Comparison of ENCODE assay signal across 22 cellular contexts in genomic region chr20:53691811-53692192, GRCh38.
DNase-seq lines count a peak whose midpoint lies in the region; ATAC-seq, FAIRE-seq and TF ChIP-seq lines count a peak whose summit lies in the region.
"Had no signal": no experiment of that assay in that cellular context is flagged by ENCODE, and none has a peak within 500 bp of the region (broad histone marks: within the 10 kb centered on the region; RNA-seq: fewer than 3 reads in every experiment).

No MANE protein-coding gene starts in this region.

- peaks cover 13% of the 10 kb centered on the region for H3K4me1 ChIP-seq in CD8-positive, alpha-beta memory T cell (ENCODE audit: insufficient read depth, low read length)
- H3K4me1 ChIP-seq in K562 (replicated peaks in 1 of 2; ENCODE audit: control insufficient read depth in 2 of 2, insufficient read depth in 2 of 2, low read length in 2 of 2) (peaks cover 0 to 3% of the 10 kb centered on the region in 2 experiments; a peak in 2 of 5 replicates), trophoblast cell (ENCODE audit: control insufficient read depth in 1 of 2, insufficient read depth in 2 of 2, low read length in 2 of 2) (peaks cover 11 to 13% of the 10 kb centered on the region in 2 experiments)
- H3K4me1 ChIP-seq: tibial artery had no signal

- no peaks in the 10 kb centered on the region for H3K27me3 ChIP-seq in CD8-positive, alpha-beta memory T cell (ENCODE audit: insufficient read depth, low read length, poor library complexity, severe bottlenecking)
- H3K27me3 ChIP-seq in K562 (ENCODE audit: control insufficient read depth in 2 of 2, insufficient read depth in 2 of 2, low read length in 2 of 2) (no peaks in the 10 kb centered on the region), trophoblast cell (ENCODE audit: insufficient read depth, low read length) (no peaks in the 10 kb centered on the region)
- H3K27me3 ChIP-seq: heart right ventricle, right atrium auricular region, tibial artery had no signal

- POLR2A ChIA-PET in CD8-positive, alpha-beta memory T cell (lab: Charles Lee), result interaction anchor here (0.9 kb wide), 1 partner anchor 15 kb away, joined by 4 read pairs; no protein-coding TSS in a partner anchor
- POLR2A ChIA-PET in K562 (lab: Yijun Ruan, JAX), result no interaction called here

- TF ChIP-seq RAD21 in K562 (CRISPR knock-in tag; conservative IDR thresholded peaks at IDR 0.05 in 1 of 2, IDR thresholded peaks at IDR 0.05 in 1 of 2), result no peak

- peak overlapping the region; percentile 35 for H4K8ac ChIP-seq in trophoblast cell (ENCODE audit: low read depth, low read length)

- TF ChIP-seq EP300 in K562 (IDR thresholded peaks at IDR 0.05; ENCODE audit: low read length), result no peak

- H2BK120ac ChIP-seq in trophoblast cell (ENCODE audit: insufficient read depth, low read length, poor library complexity), result peak overlapping the region; percentile 73

- peak overlapping the region; percentile 27 for H2BK12ac ChIP-seq in trophoblast cell (ENCODE audit: low read length)

- H3K36me3 Mint-ChIP-seq in CD8-positive, alpha-beta memory T cell, result no peaks in the 10 kb centered on the region
- H3K36me3 Mint-ChIP-seq in IgD-negative memory B cell, result no peaks in the 10 kb centered on the region

- H3K79me1 ChIP-seq in trophoblast cell (ENCODE audit: low read length), result peaks cover 11% of the 10 kb centered on the region

- H4K91ac ChIP-seq in trophoblast cell (ENCODE audit: low read depth, low read length), result peak overlapping the region; percentile 88

- H3K9me3 ChIP-seq in CD8-positive, alpha-beta memory T cell (ENCODE audit: low read length), result no peaks in the 10 kb centered on the region
- H3K9me3 ChIP-seq in K562 (replicated peaks; ENCODE audit: control insufficient read depth, insufficient read depth, low read depth, low read length) (no peaks in the 10 kb centered on the region), trophoblast cell (ENCODE audit: insufficient read depth, low read depth, low read length) (no peaks in the 10 kb centered on the region)
- H3K9me3 ChIP-seq: heart right ventricle, right atrium auricular region, tibial artery had no signal

- BruUV-seq in K562 (replicated peaks; lab: Mats Ljungman, UMichigan), result no TSS peak

- no peak overlapping the region for H3K27ac ChIP-seq in CD8-positive, alpha-beta memory T cell (ENCODE audit: low read depth, low read length)
- H3K27ac ChIP-seq in K562 (ENCODE audit: extremely low read depth, low read depth, low read length), result no peak overlapping the region
- peak overlapping the region; percentile 75 for H3K27ac ChIP-seq in trophoblast cell (ENCODE audit: low read depth, low read length)
- H3K27ac ChIP-seq: right atrium auricular region, tibial artery had no signal

- CTCF ChIA-PET in CD8-positive, alpha-beta memory T cell (lab: Charles Lee), result interaction anchor here (0.9 to 1.9 kb wide), 3 partner anchors 9 to 181 kb away, joined by 3 to 5 read pairs (median 3); no protein-coding TSS in a partner anchor
- CTCF ChIA-PET in K562 (lab: Yijun Ruan, JAX; ENCODE audit: low intra/inter-chr PET ratio), result no interaction called here

- H3K79me2 ChIP-seq in K562 (ENCODE audit: control insufficient read depth, insufficient read depth, low read length) (no peaks in the 10 kb centered on the region), trophoblast cell (ENCODE audit: control insufficient read depth, insufficient read depth, low read length, poor library complexity) (no peaks in the 10 kb centered on the region)

- H2AK5ac ChIP-seq in trophoblast cell (ENCODE audit: low read length), result peak overlapping the region; percentile 61

- H3K4me3 ChIP-seq in CD8-positive, alpha-beta memory T cell (ENCODE audit: low read length), result no peak overlapping the region
- H3K4me3 ChIP-seq in K562 (no peak overlapping the region), trophoblast cell (ENCODE audit: low read depth, low read length) (no peak overlapping the region)
- H3K4me3 ChIP-seq: heart right ventricle, right atrium auricular region, tibial artery had no signal

- TF ChIP-seq CTCF in K562 (IDR thresholded peaks at IDR 0.05 in 2 of 3, conservative IDR thresholded peaks at IDR 0.05 in 1 of 3; ENCODE audit: insufficient read depth in 2 of 3, low read depth in 1 of 3, low read length in 3 of 3), result no peak

- H3K14ac ChIP-seq in trophoblast cell (ENCODE audit: low read length), result no peak overlapping the region

- H3K4ac ChIP-seq in trophoblast cell (ENCODE audit: low read depth, low read length), result no peak overlapping the region

- H3K27ac Mint-ChIP-seq in CD8-positive, alpha-beta memory T cell, result peak overlapping the region in 6 of 8 donors; percentile 6 to 70 (median 36)
- peak overlapping the region in 2 of 3 donors; percentile 13 to 63 for H3K27ac Mint-ChIP-seq in IgD-negative memory B cell
- H3K27ac Mint-ChIP-seq: stimulated activated effector memory CD8-positive, alpha-beta T cell treated with anti-CD3 and anti-CD28 coated beads, Interleukin-12 subunit alpha, Interleukin-12 subunit beta, amount 100 ng/mL, for 72 hours had no signal

- no peak overlapping the region for H2BK5ac ChIP-seq in trophoblast cell (ENCODE audit: low read depth, low read length, poor library complexity)

- H2AFZ ChIP-seq in K562 (ENCODE audit: low read depth, low read length) (0 out of 2 replicates have a peak overlapping the region, but pooled peaks have one; percentile 7), trophoblast cell (ENCODE audit: insufficient read depth, low read length, poor library complexity) (no peak overlapping the region)

- H3K4me3 Mint-ChIP-seq in CD8-positive, alpha-beta memory T cell, result no peak overlapping the region
- no peak overlapping the region for H3K4me3 Mint-ChIP-seq in IgD-negative memory B cell
- H3K4me3 Mint-ChIP-seq: endodermal cell; stimulated activated effector memory CD8-positive, alpha-beta T cell treated with anti-CD3 and anti-CD28 coated beads, Interleukin-12 subunit alpha, Interleukin-12 subunit beta, amount 100 ng/mL, for 72 hours had no signal

- in situ Hi-C loops in K562 (cut with MboI), result no loop called here

- H3K23ac ChIP-seq in trophoblast cell (ENCODE audit: low read length), result no peak overlapping the region

- H3K4me1 Mint-ChIP-seq in CD8-positive, alpha-beta memory T cell, result peaks cover 24 to 34% (median 26%) of the 10 kb centered on the region in 3 donors
- H3K4me1 Mint-ChIP-seq in IgD-negative memory B cell, result peaks cover 6 to 12% (median 12%) of the 10 kb centered on the region in 3 donors

- no peak for TF ChIP-seq POLR2A in K562 (conservative IDR thresholded peaks at IDR 0.05)

- no peak for DNase-seq in CD8-positive, alpha-beta memory T cell
- DNase-seq in K562 (ENCODE audit: extremely low read depth in 1 of 4, low spot score in 3 of 4) (no peak), trophoblast cell (no peak), T-helper 9 cell (no peak)
- DNase-seq: activated CD4-positive, alpha-beta T cell treated with anti-CD3 and anti-CD28 coated beads for 4 hours; activated CD8-positive, alpha-beta memory T cell treated with anti-CD3 and anti-CD28 coated beads, Interleukin-2, amount 50 U/mL, for 4 hours; activated gamma-delta T cell treated with Interleukin-2 at 50 U/mL for 16 hours; heart right ventricle; KG1; left ventricle myocardium superior; NCI-H2029; NCI-H446; NK-92 treated with Interleukin-12 subunit alpha and Interleukin-12 subunit beta, amount 100 ng/mL, for 24 hours; tibial artery had no signal

- H3K36me3 ChIP-seq in CD8-positive, alpha-beta memory T cell (ENCODE audit: insufficient read depth, low read length), result no peaks in the 10 kb centered on the region
- no peaks in the 10 kb centered on the region for H3K36me3 ChIP-seq in K562 (ENCODE audit: control insufficient read depth, insufficient read depth, low read length)
- H3K36me3 ChIP-seq in trophoblast cell (ENCODE audit: control insufficient read depth in 1 of 2, insufficient read depth in 2 of 2, low read length in 2 of 2), result no peaks in the 10 kb centered on the region
- H3K36me3 ChIP-seq: heart right ventricle, right atrium auricular region, tibial artery had no signal

- H3K9me3 Mint-ChIP-seq in CD8-positive, alpha-beta memory T cell, result no peaks in the 10 kb centered on the region
- no peaks in the 10 kb centered on the region for H3K9me3 Mint-ChIP-seq in IgD-negative memory B cell
- H3K9me3 Mint-ChIP-seq: endodermal cell; stimulated activated effector memory CD8-positive, alpha-beta T cell treated with anti-CD3 and anti-CD28 coated beads, Interleukin-12 subunit alpha, Interleukin-12 subunit beta, amount 100 ng/mL, for 72 hours had no signal

- 40% methylated on average over 1 of the region's 1 CpG for WGBS in K562 (ENCODE audit: insufficient coverage, low coverage, missing lambda C conversion rate)
- no CpG with 5 or more reads among the region's 1 CpG for WGBS in trophoblast cell (ENCODE audit: extremely low coverage, insufficient coverage, insufficient read length)

- no peak for FAIRE-seq in K562 (lab: Jason Lieb, UNC)
- FAIRE-seq: G401.6, TTC549 had no signal

- no peaks in the 10 kb centered on the region for H3K9me1 ChIP-seq in K562 (ENCODE audit: control insufficient read depth, insufficient read depth, low read length)

- no peak overlapping the region for H3K4me2 ChIP-seq in K562 (ENCODE audit: insufficient read depth, low read length)
- H3K4me2 ChIP-seq in trophoblast cell (ENCODE audit: low read length), result no peak overlapping the region

- H3K27me3 Mint-ChIP-seq in CD8-positive, alpha-beta memory T cell, result no peaks in the 10 kb centered on the region
- H3K27me3 Mint-ChIP-seq in IgD-negative memory B cell, result no peaks in the 10 kb centered on the region

- H3K9ac ChIP-seq in K562 (ENCODE audit: insufficient read depth in 1 of 2, low read depth in 2 of 2, low read length in 2 of 2), result no peak overlapping the region
- H3K9ac ChIP-seq in trophoblast cell (ENCODE audit: low read length), result no peak overlapping the region

- no peaks in the 10 kb centered on the region for H4K20me1 ChIP-seq in K562 (replicated peaks; ENCODE audit: control insufficient read depth, insufficient read depth, low read length)

- no peak for ATAC-seq in K562
- no peak for ATAC-seq in GM18511 (IDR thresholded peaks at IDR 0.05; ENCODE audit: unreplicated experiment)
- ATAC-seq in GM21360 (IDR thresholded peaks at IDR 0.05; ENCODE audit: unreplicated experiment), result no peak
- ATAC-seq: stimulated activated effector memory CD8-positive, alpha-beta T cell treated with anti-CD3 and anti-CD28 coated beads, Interleukin-12 subunit alpha, Interleukin-12 subunit beta, amount 100 ng/mL, for 72 hours had no signal

- no peak overlapping the region for H3K18ac ChIP-seq in trophoblast cell (ENCODE audit: low read length)

- intact Hi-C loops in K562 (cut with micrococcal nuclease), result no loop called here

- no peak overlapping the region for H4K12ac ChIP-seq in trophoblast cell (ENCODE audit: low read depth, low read length)

TF ChIP-seq in K562, 482 proteins besides CTCF, POLR2A, EP300 and RAD21 (continues in another document):
- TF ChIP-seq GABPA (tag; conservative IDR thresholded peaks at IDR 0.05; ENCODE audit: low read depth) (no peak), FOXM1 (IDR thresholded peaks at IDR 0.05; ENCODE audit: low read depth) (no peak), FOXM1 (CRISPR knock-in tag; IDR thresholded peaks at IDR 0.05; ENCODE audit: low read depth) (no peak), RAD51 (IDR thresholded peaks at IDR 0.05; ENCODE audit: borderline replicate concordance, low read depth) (no peak), NR1H2 (CRISPR knock-in tag; IDR thresholded peaks at IDR 0.05) (no peak), SMARCA5 (IDR thresholded peaks at IDR 0.05) (no peak)
